Comparison of ENCODE assay signal across 2 cellular contexts in genomic region chr7:39357648-39358047, GRCh38.
TF ChIP-seq lines count a peak whose summit lies in the region.

No MANE protein-coding gene starts in this region.

TF ChIP-seq in HCT116, 20 proteins besides CTCF, POLR2A, EP300 and RAD21 (continued from another document):
- TF ChIP-seq REST (IDR thresholded peaks at IDR 0.05; ENCODE audit: low read depth) = no peak
- no peak for TF ChIP-seq ELF1 (IDR thresholded peaks at IDR 0.05; ENCODE audit: borderline replicate concordance, low read depth)
- no peak for TF ChIP-seq MAX (IDR thresholded peaks at IDR 0.05)
- no peak for TF ChIP-seq ZFX (IDR thresholded peaks at IDR 0.05)
- TF ChIP-seq CBX3 (IDR thresholded peaks at IDR 0.05; ENCODE audit: low read depth) = no peak
- TF ChIP-seq CEBPB (IDR thresholded peaks at IDR 0.05; ENCODE audit: low read depth) = no peak
- no peak for TF ChIP-seq YY1 (IDR thresholded peaks at IDR 0.05; ENCODE audit: extremely low read depth, insufficient replicate concordance, low read depth, low read length)
- no peak for TF ChIP-seq EGR1 (IDR thresholded peaks at IDR 0.05; ENCODE audit: low read depth)
- TF ChIP-seq JUND (IDR thresholded peaks at IDR 0.05) = no peak
- TF ChIP-seq SIN3A (IDR thresholded peaks at IDR 0.05; ENCODE audit: low read depth) = no peak
- no peak for TF ChIP-seq SRF (IDR thresholded peaks at IDR 0.05; ENCODE audit: low read depth)
- TF ChIP-seq ATF3 (IDR thresholded peaks at IDR 0.05) = no peak
- TF ChIP-seq TCF7L2 (IDR thresholded peaks at IDR 0.05; ENCODE audit: borderline replicate concordance, extremely low read depth, insufficient read depth, insufficient read length) = no peak
- no peak for TF ChIP-seq EZH2phosphoT487 (IDR thresholded peaks at IDR 0.05; ENCODE audit: borderline replicate concordance)
- TF ChIP-seq SP1 (IDR thresholded peaks at IDR 0.05; ENCODE audit: low read depth) = no peak
- TF ChIP-seq ZBTB33 (IDR thresholded peaks at IDR 0.05; ENCODE audit: extremely low read depth, insufficient replicate concordance, low read length) = no peak
- no peak for TF ChIP-seq ZNF274 (IDR thresholded peaks at IDR 0.05; ENCODE audit: low read depth, low read length)
- no peak for TF ChIP-seq POLR2AphosphoS5 (IDR thresholded peaks at IDR 0.05; ENCODE audit: low read depth, low read length)

TF ChIP-seq in GM12878, 131 proteins besides CTCF, POLR2A, EP300 and RAD21 (continued from another document):
- TF ChIP-seq USF1 (IDR thresholded peaks at IDR 0.05; ENCODE audit: borderline replicate concordance, extremely low read length, insufficient read depth, low read depth, low read length) (no peak), BCL3 (IDR thresholded peaks at IDR 0.05; ENCODE audit: borderline replicate concordance, insufficient read depth, low read depth, low read length, poor library complexity, severe bottlenecking) (no peak), SREBF2 (IDR thresholded peaks at IDR 0.05; ENCODE audit: low read length) (no peak), FOXK2 (IDR thresholded peaks at IDR 0.05) (no peak), IKZF2 (IDR thresholded peaks at IDR 0.05) (no peak), POLR2AphosphoS5 (IDR thresholded peaks at IDR 0.05; ENCODE audit: low read length) (no peak), SPI1 (IDR thresholded peaks at IDR 0.05; ENCODE audit: borderline replicate concordance, insufficient read depth, low read depth, low read length) (no peak), ZBTB33 (IDR thresholded peaks at IDR 0.05) (no peak), RBBP5 (conservative IDR thresholded peaks at IDR 0.05) (no peak), CHD4 (IDR thresholded peaks at IDR 0.05) (no peak), ZBTB4 (CRISPR knock-in tag; IDR thresholded peaks at IDR 0.05) (no peak), ZSCAN29 (IDR thresholded peaks at IDR 0.05) (no peak), GATAD2B (conservative IDR thresholded peaks at IDR 0.05; ENCODE audit: low read depth) (no peak)
